8 cellular contexts compared by ENCODE assay signal in the genomic region with DNA sequence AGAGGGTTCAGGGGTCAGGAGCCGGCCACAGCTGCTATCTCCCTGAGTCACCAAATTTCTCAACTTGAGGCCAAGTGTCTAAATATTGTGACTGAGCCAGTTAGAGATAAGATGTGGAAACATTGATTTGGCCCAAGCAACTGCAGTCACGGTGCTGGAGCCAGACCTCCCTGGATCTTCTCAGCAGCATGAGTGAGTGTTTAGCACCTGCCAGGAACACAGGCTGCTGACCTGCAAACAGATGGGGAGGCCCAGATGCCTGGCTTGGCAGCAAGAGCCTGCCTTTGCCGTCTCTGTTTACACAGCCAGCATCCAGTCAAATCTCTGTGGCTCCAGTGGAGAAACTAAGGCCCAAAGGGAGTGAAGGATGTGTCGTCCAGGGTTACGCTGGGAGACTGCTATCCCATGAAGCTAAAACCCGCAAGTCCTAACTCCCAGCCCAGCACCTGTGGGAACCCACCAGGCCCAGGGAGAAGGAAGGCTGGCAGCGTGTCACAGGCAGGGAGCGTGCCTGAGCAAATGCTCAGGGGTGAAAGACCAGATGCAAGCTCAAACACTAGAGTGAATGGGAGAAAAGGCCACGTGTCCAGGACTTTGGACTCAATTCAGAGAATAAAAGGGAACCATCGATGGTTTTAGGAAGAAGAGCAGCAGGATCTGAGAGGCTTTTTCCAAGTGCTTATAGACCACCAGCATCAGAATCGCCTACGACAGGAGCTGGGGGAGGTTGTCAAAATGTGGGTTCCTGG. TPM values are rescaled to one million over a fixed set of nuclear protein-coding genes. Genes with fewer than 3 reads are reported as not detected.
DNase-seq lines count a peak whose midpoint lies in the region; ATAC-seq and TF ChIP-seq lines count a peak whose summit lies in the region.

No MANE protein-coding gene starts in this region.

- H3K4me3 ChIP-seq in BJ (ENCODE audit: low read depth, low read length), result no peak overlapping the region
- no peak overlapping the region for H3K4me3 ChIP-seq in upper lobe of right lung

- peaks cover 37% of the 10 kb centered on the region for H3K4me1 ChIP-seq in upper lobe of right lung

- CTCF ChIA-PET in BJ (lab: Yijun Ruan, JAX), result interaction anchor here (0.6 to 5.4 kb wide), 8 partner anchors 10 to 47 kb away, joined by 3 to 31 read pairs (median 4); no protein-coding TSS in a partner anchor

- intact Hi-C loops in upper lobe of right lung (cut with DNase I), result no loop called here

- TF ChIP-seq CTCF in BJ (IDR thresholded peaks at IDR 0.05; ENCODE audit: insufficient read depth, low read depth, low read length) (peak; percentile 12; the same call in 1 of the 2 replicates), upper lobe of right lung (IDR thresholded peaks at IDR 0.05) (no peak)

- H3K36me3 ChIP-seq in BJ (ENCODE audit: control insufficient read depth, insufficient read depth, low read length) (no peaks in the 10 kb centered on the region), upper lobe of right lung (no peaks in the 10 kb centered on the region)

- H3K27me3 ChIP-seq in BJ (ENCODE audit: control insufficient read depth, insufficient read depth, low read length) (no peaks in the 10 kb centered on the region), upper lobe of right lung (no peaks in the 10 kb centered on the region)

- peak; percentile 83 for ATAC-seq in upper lobe of right lung
- ATAC-seq in GM19035 (IDR thresholded peaks at IDR 0.05; ENCODE audit: unreplicated experiment), result no peak
- ATAC-seq in HG02798 (IDR thresholded peaks at IDR 0.05; ENCODE audit: poor library complexity, unreplicated experiment), result no peak

- peak overlapping the region; percentile 55 for H3K27ac ChIP-seq in upper lobe of right lung

- H3K9me3 ChIP-seq in upper lobe of right lung, result no peaks in the 10 kb centered on the region

- POLR2A ChIA-PET in BJ (lab: Charles Lee), result interaction anchor here (0.6 kb wide), 2 partner anchors 8 to 32 kb away, joined by 3 to 4 read pairs; no protein-coding TSS in a partner anchor

- DNase-seq in BJ (ENCODE audit: low read depth) (peak; percentile 85), NCI-H1092 treated with DMSO at 0.1 percent for 48 hours (lab: John Stamatoyannopoulos, UW) (peak; percentile 94), amniotic stem cell (lab: John Stamatoyannopoulos, UW) (peak; percentile 59), left kidney (ENCODE audit: low read depth, low spot score) (peak; percentile 46), upper lobe of right lung (no peak)
- no peak for DNase-seq in activated CD4-positive, alpha-beta T cell treated with anti-CD3 and anti-CD28 coated beads for 4 hours

RNA-seq across cellular contexts. Expression of gene PTGIS, which starts 15.9 kb away (rescaled TPM):
- polyA plus RNA-seq in BJ (2011; rRNA removed), result 28.8 and 39.0 TPM in 2 replicates
- 43.8 and 58.0 TPM in 2 replicates for polyA minus RNA-seq in BJ (2011; rRNA and poly(A)+ RNA removed)
- 42.1 TPM for total RNA-seq in upper lobe of right lung

Comparison
In these comparisons a context has a peak if more than half of its experiments do, and no peak if none do; other contexts are left out.
1. DNase-seq: peak in BJ (single experiment), NCI-H1092 treated with DMSO at 0.1 percent for 48 hours (single experiment), amniotic stem cell (single experiment) and left kidney (single experiment); none in upper lobe of right lung (single experiment) and activated CD4-positive, alpha-beta T cell treated with anti-CD3 and anti-CD28 coated beads for 4 hours (0 of 2).